In the genomic region with DNA sequence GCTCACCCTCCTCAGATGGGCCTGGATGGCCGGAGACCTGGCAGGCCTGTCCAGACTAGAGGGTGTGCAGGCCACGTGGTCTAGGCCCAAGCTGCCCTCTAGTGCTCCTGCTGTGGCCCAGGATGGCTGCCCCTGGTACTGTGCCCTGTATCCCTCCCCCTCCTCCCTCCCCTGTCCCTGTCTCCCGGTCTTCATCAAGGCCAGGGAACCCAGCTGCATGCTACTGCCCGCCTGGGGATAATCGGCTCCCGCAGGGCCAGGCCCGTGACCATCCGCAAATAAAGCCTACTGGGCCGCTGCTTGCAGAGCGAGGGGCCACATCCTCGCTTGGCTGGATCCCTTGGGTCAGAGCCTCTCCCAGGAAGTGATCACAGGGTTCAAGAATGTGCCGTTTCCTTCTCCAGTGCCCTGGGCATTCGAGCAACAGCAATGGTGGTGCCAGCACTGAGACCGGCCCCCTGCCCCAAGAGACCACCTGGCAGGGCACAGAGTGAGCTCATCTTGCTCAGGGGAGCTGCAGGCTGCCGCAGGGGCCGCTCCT, we compare ENCODE assay signal across 30 cellular contexts. TPM values are rescaled to one million over a fixed set of nuclear protein-coding genes. Genes with fewer than 3 reads are reported as not detected.
DNase-seq lines count a peak whose midpoint lies in the region; ATAC-seq, FAIRE-seq and TF ChIP-seq lines count a peak whose summit lies in the region.
"Had no signal": no experiment of that assay in that cellular context is flagged by ENCODE, and none has a peak within 500 bp of the region (broad histone marks: within the 10 kb centered on the region; RNA-seq: fewer than 3 reads in every experiment).

No MANE protein-coding gene starts in this region.

- H3K36me3 ChIP-seq in HepG2 (replicated peaks in 1 of 2; ENCODE audit: control insufficient read depth in 1 of 2, insufficient read depth in 2 of 2, low read length in 2 of 2) = no peaks in the 10 kb centered on the region
- no peaks in the 10 kb centered on the region for H3K36me3 ChIP-seq in right lobe of liver
- H3K36me3 ChIP-seq: prostate gland, thyroid gland had no signal

- no peak for TF ChIP-seq EP300 in HepG2 (IDR thresholded peaks at IDR 0.05; ENCODE audit: low read depth in 2 of 2, low read length in 2 of 2)
- no peak for TF ChIP-seq EP300 in HepG2 (CRISPR knock-in tag; IDR thresholded peaks at IDR 0.05; ENCODE audit: borderline replicate concordance)

- no peak overlapping the region for H3K4me2 ChIP-seq in HepG2 (ENCODE audit: low read depth, low read length)
- H3K4me2 ChIP-seq: GM23338 had no signal

- H3K79me2 ChIP-seq in HepG2 (ENCODE audit: insufficient read depth, low read length) = no peaks in the 10 kb centered on the region

- no peak overlapping the region for H3K9ac ChIP-seq in HepG2 (ENCODE audit: insufficient read depth, low read depth, low read length)

- CTCF ChIA-PET in HepG2 (lab: Yijun Ruan, JAX; ENCODE audit: low intra/inter-chr PET ratio, low total read pairs) = no interaction called here

- TF ChIP-seq POLR2A in HepG2 (IDR thresholded peaks at IDR 0.05; ENCODE audit: insufficient read depth in 1 of 2, low read depth in 2 of 2, low read length in 2 of 2) (no peak), right lobe of liver (IDR thresholded peaks at IDR 0.05) (no peak)

- peak; percentile 24; the same call in 2 of the 3 replicates for ATAC-seq in HepG2
- no peak for ATAC-seq in right lobe of liver
- ATAC-seq: activated CD8-positive, alpha-beta T cell treated with anti-CD3 and anti-CD28 coated beads for 36 hours; activated naive CD4-positive, alpha-beta T cell treated with anti-CD3 and anti-CD28 coated beads, Interleukin-2, amount 50 U/mL, for 72 hours; GM23338 had no signal

- no peaks in the 10 kb centered on the region for H3K9me3 ChIP-seq in HepG2 (ENCODE audit: low read length)
- no peaks in the 10 kb centered on the region for H3K9me3 ChIP-seq in right lobe of liver
- H3K9me3 ChIP-seq: prostate gland, thyroid gland had no signal

- DNase-seq in HepG2 (ENCODE audit: low spot score) = no peak
- no peak for DNase-seq in right lobe of liver
- DNase-seq in RCC 7860 (ENCODE audit: low spot score) = peak; percentile 88
- DNase-seq in fibroblast of pulmonary artery (ENCODE audit: low read depth) = peak; percentile 8
- no peak for DNase-seq in AG20443 (ENCODE audit: low spot score)
- DNase-seq in stimulated activated naive CD4-positive, alpha-beta T cell treated with Interleukin-2 at 50 U/mL for 16 hours (lab: John Stamatoyannopoulos, UW) = no peak
- no peak for DNase-seq in SHP77 treated with DMSO at 0.1 percent for 48 hours (lab: John Stamatoyannopoulos, UW)
- DNase-seq in stimulated activated CD4-positive, alpha-beta T cell treated with anti-CD3 and anti-CD28 coated beads, Interleukin-1b, Interleukin-23, amount 100 ng/mL, for 48 hours = no peak
- DNase-seq: activated CD8-positive, alpha-beta T cell treated with anti-CD3 and anti-CD28 coated beads for 36 hours; anterior cingulate cortex; caudate nucleus; DMS53; hypothalamus; immature natural killer cell; IMR-90; naive B cell; NCI-H1092; NCI-H1694 treated with DMSO at 0.1 percent for 48 hours; nucleus accumbens; RPMI8226; stimulated activated naive CD8-positive, alpha-beta T cell treated with anti-CD3 and anti-CD28 coated beads, Interleukin-15, amount 100 ng/mL, for 72 hours; thyroid gland had no signal

- WGBS in HepG2 (ENCODE audit: low lambda C conversion rate) = 13% methylated on average over 3 of the region's 16 CpGs
- WGBS in right lobe of liver (ENCODE audit: insufficient coverage, low coverage, low lambda C conversion rate, missing lambda C conversion rate) = 70% methylated on average over 2 of the region's 16 CpGs

- POLR2A ChIA-PET in HepG2 (lab: Yijun Ruan, JAX) = no interaction called here

- peaks cover 11 to 61% of the 10 kb centered on the region in 2 experiments for H3K27me3 ChIP-seq in HepG2 (ENCODE audit: control insufficient read depth in 1 of 2, insufficient read depth in 2 of 2, low read length in 2 of 2)
- H3K27me3 ChIP-seq in right lobe of liver = no peaks in the 10 kb centered on the region
- H3K27me3 ChIP-seq: thyroid gland had no signal

- no peak for FAIRE-seq in HepG2 (lab: Jason Lieb, UNC)
- peak; percentile 82 for FAIRE-seq in RCC 7860 (lab: Jason Lieb, UNC)

- BruUV-seq in HepG2 (replicated peaks; lab: Mats Ljungman, UMichigan) = no TSS peak

- no peak for TF ChIP-seq RAD21 in HepG2 (CRISPR knock-in tag; IDR thresholded peaks at IDR 0.05)

- H3K27ac ChIP-seq in HepG2 (ENCODE audit: extremely low read length, insufficient read depth, low read length) = no peak overlapping the region
- no peak overlapping the region for H3K27ac ChIP-seq in right lobe of liver
- H3K27ac ChIP-seq: prostate gland, thyroid gland had no signal

- H4K20me1 ChIP-seq in HepG2 (ENCODE audit: insufficient read depth, low read length) = no peaks in the 10 kb centered on the region

- in situ Hi-C loops in HepG2 (cut with HindIII; ENCODE audit: extremely low pct_ligation_motif_present, low pct_unique_long_range_greater_than_20kb) = no loop called here

- H3K4me1 ChIP-seq in HepG2 (ENCODE audit: insufficient read depth, low read length) = no peaks in the 10 kb centered on the region
- H3K4me1 ChIP-seq in right lobe of liver = no peaks in the 10 kb centered on the region
- H3K4me1 ChIP-seq: prostate gland had no signal

- intact Hi-C loops in HepG2 (cut with micrococcal nuclease; ENCODE audit: unreplicated experiment) (no loop called here), right lobe of liver (cut with DNase I) (no loop called here)

- TF ChIP-seq CTCF in HepG2 (CRISPR knock-in tag; IDR thresholded peaks at IDR 0.05) = no peak
- no peak for TF ChIP-seq CTCF in right lobe of liver (IDR thresholded peaks at IDR 0.05)
- no peak for TF ChIP-seq CTCF in fibroblast of pulmonary artery (IDR thresholded peaks at IDR 0.05; ENCODE audit: low read length, missing control alignments)

- H2AFZ ChIP-seq in HepG2 (ENCODE audit: low read length) = no peak overlapping the region
- H2AFZ ChIP-seq: GM23338 had no signal

- no peak overlapping the region for H3K4me3 ChIP-seq in HepG2 (replicated peaks in 1 of 3; ENCODE audit: insufficient read depth in 1 of 3, low read depth in 2 of 3, low read length in 3 of 3)
- no peak overlapping the region for H3K4me3 ChIP-seq in right lobe of liver
- no peak overlapping the region for H3K4me3 ChIP-seq in fibroblast of pulmonary artery (replicated peaks; ENCODE audit: low read depth, low read length)
- H3K4me3 ChIP-seq: GM23338, prostate gland, thyroid gland had no signal

RNA-seq across cellular contexts. Expression of gene WNT7B, which starts 51.1 kb away (rescaled TPM):
- total RNA-seq in HepG2 (2016; rRNA removed; fragmentation: Illumina TruSeq; extraction: Trizol) (0.09 and 0.24 TPM in 2 replicates), right lobe of liver (under 1 TPM in 2 of 6 experiments, not detected in 4; 0.10 to 0.12 TPM)
- total RNA-seq in HepG2 (2016; cell fraction: cytosol; rRNA removed; fragmentation: Illumina TruSeq; extraction: Trizol; ENCODE audit: low read depth) = 0.09 TPM in 1 of 2 replicates, not detected in the other
- total RNA-seq in HepG2 (2016; cell fraction: insoluble cytoplasmic fraction; rRNA removed; fragmentation: Illumina TruSeq; extraction: Trizol) = 0.06 and 0.33 TPM in 2 replicates
- total RNA-seq in HepG2 (2016; cell fraction: membrane; rRNA removed; fragmentation: Illumina TruSeq; extraction: Trizol) = 0.10 and 0.12 TPM in 2 replicates
- total RNA-seq in HepG2 (2016; cell fraction: nucleus; rRNA removed; fragmentation: Illumina TruSeq; extraction: Trizol) = not detected in 2 replicates
- 0.04 TPM in 1 of 2 replicates, not detected in the other for polyA plus RNA-seq in HepG2 (2011; rRNA removed)
- 0.08 and 0.17 TPM in 2 replicates for polyA plus RNA-seq in HepG2 (2011; cell fraction: cytosol; rRNA removed)
- polyA plus RNA-seq in HepG2 (2011; cell fraction: nucleus; rRNA removed) = 0.05 and 0.08 TPM in 2 replicates
- polyA plus RNA-seq in HepG2 (2012) = 0.08 TPM in 1 of 2 replicates, not detected in the other
- 0.07 and 0.10 TPM in 2 replicates for polyA plus RNA-seq in HepG2 (2016; cell fraction: cytosol; fragmentation: Illumina TruSeq; extraction: Trizol; ENCODE audit: low read depth)
- 0.27 and 0.40 TPM in 2 replicates for polyA plus RNA-seq in HepG2 (2016; cell fraction: insoluble cytoplasmic fraction; fragmentation: Illumina TruSeq; extraction: Trizol; ENCODE audit: low read depth)
- 0.12 and 0.22 TPM in 2 replicates for polyA plus RNA-seq in HepG2 (2016; cell fraction: membrane; fragmentation: Illumina TruSeq; extraction: Trizol; ENCODE audit: low read depth)
- 0.25 and 0.30 TPM in 2 replicates for polyA plus RNA-seq in HepG2 (2016; cell fraction: nucleus; fragmentation: Illumina TruSeq; extraction: Trizol; ENCODE audit: insufficient read depth, low read depth)
- polyA minus RNA-seq in HepG2 (2011; rRNA and poly(A)+ RNA removed; ENCODE audit: low replicate concordance) = 0.30 and 2.8 TPM in 2 replicates
- polyA minus RNA-seq in HepG2 (2011; cell fraction: cytosol; rRNA and poly(A)+ RNA removed) = 0.20 TPM in 1 of 2 replicates, not detected in the other
- not detected in 2 replicates for polyA minus RNA-seq in HepG2 (2011; cell fraction: nucleus; rRNA and poly(A)+ RNA removed)
- total RNA-seq: A673; activated CD8-positive, alpha-beta T cell treated with anti-CD3 and anti-CD28 coated beads for 36 hours; activated T-helper 2 cell treated with anti-CD3 and anti-CD28 coated beads, Interferon-gamma antibody, Interleukin-2, Interleukin-4, amounts not matched to agents 10 μg/mL and 5 μg/mL and 100 μg/mL, durations not matched to agents 14 hours and 24 hours and 36 hours; T-helper 2 cell treated with Interferon-gamma antibody and Interleukin-4, amounts not matched to agents 100 ng/mL and 5 ng/mL, for 36 hours had no signal
- polyA plus RNA-seq: BJ, fibroblast of lung, GM23338, immature natural killer cell had no signal

Comparison
In these comparisons a context has a peak if more than half of its experiments do, and no peak if none do; other contexts are left out.
1. DNase-seq: peak in RCC 7860 (single experiment) and fibroblast of pulmonary artery (single experiment); none in HepG2 (single experiment), right lobe of liver (0 of 3), AG20443 (single experiment), stimulated activated naive CD4-positive, alpha-beta T cell treated with Interleukin-2 at 50 U/mL for 16 hours (single experiment), SHP77 treated with DMSO at 0.1 percent for 48 hours (single experiment) and stimulated activated CD4-positive, alpha-beta T cell treated with anti-CD3 and anti-CD28 coated beads, Interleukin-1b, Interleukin-23, amount 100 ng/mL, for 48 hours (single experiment).